ENCODE assay signal across 1 cellular context in the genomic region with DNA sequence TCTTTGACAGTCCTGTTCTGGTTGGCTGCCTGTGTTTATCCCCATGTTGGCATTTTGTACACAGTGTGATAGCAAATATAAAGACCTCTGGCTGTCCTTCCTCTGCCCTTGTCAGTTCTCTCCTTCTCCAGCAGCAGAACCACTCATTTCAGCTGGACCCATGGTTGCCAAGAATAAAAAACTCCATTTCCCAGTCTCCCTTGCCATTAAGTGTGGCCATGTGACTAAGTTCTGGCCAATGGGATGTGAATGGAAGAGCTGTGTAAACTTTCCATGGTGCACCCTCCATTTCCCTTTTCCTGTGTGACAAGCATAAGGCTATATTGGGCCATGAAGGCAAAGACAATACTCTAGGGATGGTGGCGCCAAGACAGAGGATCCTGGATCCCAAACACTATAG.
TF ChIP-seq lines count a peak whose summit lies in the region.

No MANE protein-coding gene starts in this region.

TF ChIP-seq in HepG2, 621 proteins besides CTCF, POLR2A, EP300 and RAD21 (continued from another document and continues in another):
- TF ChIP-seq, protein P1, sequence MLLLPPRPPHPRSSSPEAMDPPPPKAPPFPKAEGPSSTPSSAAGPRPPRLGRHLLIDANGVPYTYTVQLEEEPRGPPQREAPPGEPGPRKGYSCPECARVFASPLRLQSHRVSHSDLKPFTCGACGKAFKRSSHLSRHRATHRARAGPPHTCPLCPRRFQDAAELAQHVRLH (CRISPR knock-in tag; IDR thresholded peaks at IDR 0.05; ENCODE audit: borderline replicate concordance, low read depth), result no peak
- TF ChIP-seq, protein P2, sequence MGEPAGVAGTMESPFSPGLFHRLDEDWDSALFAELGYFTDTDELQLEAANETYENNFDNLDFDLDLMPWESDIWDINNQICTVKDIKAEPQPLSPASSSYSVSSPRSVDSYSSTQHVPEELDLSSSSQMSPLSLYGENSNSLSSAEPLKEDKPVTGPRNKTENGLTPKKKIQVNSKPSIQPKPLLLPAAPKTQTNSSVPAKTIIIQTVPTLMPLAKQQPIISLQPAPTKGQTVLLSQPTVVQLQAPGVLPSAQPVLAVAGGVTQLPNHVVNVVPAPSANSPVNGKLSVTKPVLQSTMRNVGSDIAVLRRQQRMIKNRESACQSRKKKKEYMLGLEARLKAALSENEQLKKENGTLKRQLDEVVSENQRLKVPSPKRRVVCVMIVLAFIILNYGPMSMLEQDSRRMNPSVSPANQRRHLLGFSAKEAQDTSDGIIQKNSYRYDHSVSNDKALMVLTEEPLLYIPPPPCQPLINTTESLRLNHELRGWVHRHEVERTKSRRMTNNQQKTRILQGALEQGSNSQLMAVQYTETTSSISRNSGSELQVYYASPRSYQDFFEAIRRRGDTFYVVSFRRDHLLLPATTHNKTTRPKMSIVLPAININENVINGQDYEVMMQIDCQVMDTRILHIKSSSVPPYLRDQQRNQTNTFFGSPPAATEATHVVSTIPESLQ (CRISPR knock-in tag; conservative IDR thresholded peaks at IDR 0.05), result no peak
- TF ChIP-seq ZNF589 (CRISPR knock-in tag; conservative IDR thresholded peaks at IDR 0.05) (no peak), KLF15 (CRISPR knock-in tag; IDR thresholded peaks at IDR 0.05; ENCODE audit: borderline replicate concordance) (no peak), MIXL1 (CRISPR knock-in tag; IDR thresholded peaks at IDR 0.05) (peak; percentile 90; the same call in 1 of the 2 replicates), ZNF121 (CRISPR knock-in tag; IDR thresholded peaks at IDR 0.05) (no peak), GABPA (IDR thresholded peaks at IDR 0.05; ENCODE audit: low read depth, low read length) (no peak; the same call in 1 of the 2 replicates), GABPA (CRISPR knock-in tag; IDR thresholded peaks at IDR 0.05; ENCODE audit: low read depth) (peak; percentile 86), NFKBIZ (CRISPR knock-in tag; IDR thresholded peaks at IDR 0.05) (no peak), RBFOX2 (IDR thresholded peaks at IDR 0.05; ENCODE audit: low read depth, low read length) (no peak), ZNF605 (CRISPR knock-in tag; IDR thresholded peaks at IDR 0.05) (no peak), RAD51 (IDR thresholded peaks at IDR 0.05; ENCODE audit: borderline replicate concordance) (peak; percentile 74; the same call in 1 of the 2 replicates), ATF1 (CRISPR knock-in tag; IDR thresholded peaks at IDR 0.05) (peak; percentile 79), ZNF451 (CRISPR knock-in tag; IDR thresholded peaks at IDR 0.05) (no peak), ZNF24 (IDR thresholded peaks at IDR 0.05) (no peak), NFYC (CRISPR knock-in tag; IDR thresholded peaks at IDR 0.05) (peak; percentile 95), ELF1 (CRISPR knock-in tag; IDR thresholded peaks at IDR 0.05) (peak; percentile 76), ZKSCAN8 (CRISPR knock-in tag; IDR thresholded peaks at IDR 0.05; ENCODE audit: borderline replicate concordance) (no peak), RELA (CRISPR knock-in tag; IDR thresholded peaks at IDR 0.05) (no peak), ZNF234 (CRISPR knock-in tag; conservative IDR thresholded peaks at IDR 0.05) (no peak), POLR2G (IDR thresholded peaks at IDR 0.05; ENCODE audit: low read depth, low read length) (no peak), TBX3 (IDR thresholded peaks at IDR 0.05; ENCODE audit: borderline replicate concordance) (no peak), ELF3 (CRISPR knock-in tag; IDR thresholded peaks at IDR 0.05) (0 out of 2 replicates have a peak, but pooled peaks have one; percentile 29), HOXA5 (CRISPR knock-in tag; IDR thresholded peaks at IDR 0.05) (no peak), ARHGAP35 (CRISPR knock-in tag; IDR thresholded peaks at IDR 0.05; ENCODE audit: borderline replicate concordance) (no peak), IKZF4 (CRISPR knock-in tag; IDR thresholded peaks at IDR 0.05; ENCODE audit: borderline replicate concordance, low read depth, not compliant biosample characterization) (no peak), ZNF615 (CRISPR knock-in tag; IDR thresholded peaks at IDR 0.05; ENCODE audit: borderline replicate concordance) (no peak), KLF12 (CRISPR knock-in tag; IDR thresholded peaks at IDR 0.05; ENCODE audit: borderline replicate concordance) (no peak), FOXO1 (CRISPR knock-in tag; IDR thresholded peaks at IDR 0.05) (no peak), HMG20B (CRISPR knock-in tag; conservative IDR thresholded peaks at IDR 0.05) (no peak), PLRG1 (conservative IDR thresholded peaks at IDR 0.05) (no peak), SMARCE1 (IDR thresholded peaks at IDR 0.05; ENCODE audit: borderline replicate concordance) (no peak), SUZ12 (IDR thresholded peaks at IDR 0.05; ENCODE audit: low read depth, low read length) (peak; percentile 54), SNAI1 (CRISPR knock-in tag; IDR thresholded peaks at IDR 0.05; ENCODE audit: borderline replicate concordance) (no peak), ZFP37 (CRISPR knock-in tag; IDR thresholded peaks at IDR 0.05; ENCODE audit: borderline replicate concordance) (no peak)
- TF ChIP-seq, protein P3, sequence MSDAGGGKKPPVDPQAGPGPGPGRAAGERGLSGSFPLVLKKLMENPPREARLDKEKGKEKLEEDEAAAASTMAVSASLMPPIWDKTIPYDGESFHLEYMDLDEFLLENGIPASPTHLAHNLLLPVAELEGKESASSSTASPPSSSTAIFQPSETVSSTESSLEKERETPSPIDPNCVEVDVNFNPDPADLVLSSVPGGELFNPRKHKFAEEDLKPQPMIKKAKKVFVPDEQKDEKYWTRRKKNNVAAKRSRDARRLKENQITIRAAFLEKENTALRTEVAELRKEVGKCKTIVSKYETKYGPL (CRISPR knock-in tag; IDR thresholded peaks at IDR 0.05), result no peak
- TF ChIP-seq, protein P4, sequence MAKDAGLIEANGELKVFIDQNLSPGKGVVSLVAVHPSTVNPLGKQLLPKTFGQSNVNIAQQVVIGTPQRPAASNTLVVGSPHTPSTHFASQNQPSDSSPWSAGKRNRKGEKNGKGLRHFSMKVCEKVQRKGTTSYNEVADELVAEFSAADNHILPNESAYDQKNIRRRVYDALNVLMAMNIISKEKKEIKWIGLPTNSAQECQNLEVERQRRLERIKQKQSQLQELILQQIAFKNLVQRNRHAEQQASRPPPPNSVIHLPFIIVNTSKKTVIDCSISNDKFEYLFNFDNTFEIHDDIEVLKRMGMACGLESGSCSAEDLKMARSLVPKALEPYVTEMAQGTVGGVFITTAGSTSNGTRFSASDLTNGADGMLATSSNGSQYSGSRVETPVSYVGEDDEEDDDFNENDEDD (CRISPR knock-in tag; IDR thresholded peaks at IDR 0.05; ENCODE audit: borderline replicate concordance), result no peak
- TF ChIP-seq, protein P5, sequence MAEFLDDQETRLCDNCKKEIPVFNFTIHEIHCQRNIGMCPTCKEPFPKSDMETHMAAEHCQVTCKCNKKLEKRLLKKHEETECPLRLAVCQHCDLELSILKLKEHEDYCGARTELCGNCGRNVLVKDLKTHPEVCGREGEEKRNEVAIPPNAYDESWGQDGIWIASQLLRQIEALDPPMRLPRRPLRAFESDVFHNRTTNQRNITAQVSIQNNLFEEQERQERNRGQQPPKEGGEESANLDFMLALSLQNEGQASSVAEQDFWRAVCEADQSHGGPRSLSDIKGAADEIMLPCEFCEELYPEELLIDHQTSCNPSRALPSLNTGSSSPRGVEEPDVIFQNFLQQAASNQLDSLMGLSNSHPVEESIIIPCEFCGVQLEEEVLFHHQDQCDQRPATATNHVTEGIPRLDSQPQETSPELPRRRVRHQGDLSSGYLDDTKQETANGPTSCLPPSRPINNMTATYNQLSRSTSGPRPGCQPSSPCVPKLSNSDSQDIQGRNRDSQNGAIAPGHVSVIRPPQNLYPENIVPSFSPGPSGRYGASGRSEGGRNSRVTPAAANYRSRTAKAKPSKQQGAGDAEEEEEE (CRISPR knock-in tag; IDR thresholded peaks at IDR 0.05; ENCODE audit: borderline replicate concordance), result no peak
- TF ChIP-seq, protein P6, sequence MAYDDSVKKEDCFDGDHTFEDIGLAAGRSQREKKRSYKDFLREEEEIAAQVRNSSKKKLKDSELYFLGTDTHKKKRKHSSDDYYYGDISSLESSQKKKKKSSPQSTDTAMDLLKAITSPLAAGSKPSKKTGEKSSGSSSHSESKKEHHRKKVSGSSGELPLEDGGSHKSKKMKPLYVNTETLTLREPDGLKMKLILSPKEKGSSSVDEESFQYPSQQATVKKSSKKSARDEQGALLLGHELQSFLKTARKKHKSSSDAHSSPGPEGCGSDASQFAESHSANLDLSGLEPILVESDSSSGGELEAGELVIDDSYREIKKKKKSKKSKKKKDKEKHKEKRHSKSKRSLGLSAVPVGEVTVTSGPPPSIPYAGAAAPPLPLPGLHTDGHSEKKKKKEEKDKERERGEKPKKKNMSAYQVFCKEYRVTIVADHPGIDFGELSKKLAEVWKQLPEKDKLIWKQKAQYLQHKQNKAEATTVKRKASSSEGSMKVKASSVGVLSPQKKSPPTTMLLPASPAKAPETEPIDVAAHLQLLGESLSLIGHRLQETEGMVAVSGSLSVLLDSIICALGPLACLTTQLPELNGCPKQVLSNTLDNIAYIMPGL (CRISPR knock-in tag; IDR thresholded peaks at IDR 0.05; ENCODE audit: borderline replicate concordance in 1 of 2, low read depth in 1 of 2), result no peak
- TF ChIP-seq, protein P7, sequence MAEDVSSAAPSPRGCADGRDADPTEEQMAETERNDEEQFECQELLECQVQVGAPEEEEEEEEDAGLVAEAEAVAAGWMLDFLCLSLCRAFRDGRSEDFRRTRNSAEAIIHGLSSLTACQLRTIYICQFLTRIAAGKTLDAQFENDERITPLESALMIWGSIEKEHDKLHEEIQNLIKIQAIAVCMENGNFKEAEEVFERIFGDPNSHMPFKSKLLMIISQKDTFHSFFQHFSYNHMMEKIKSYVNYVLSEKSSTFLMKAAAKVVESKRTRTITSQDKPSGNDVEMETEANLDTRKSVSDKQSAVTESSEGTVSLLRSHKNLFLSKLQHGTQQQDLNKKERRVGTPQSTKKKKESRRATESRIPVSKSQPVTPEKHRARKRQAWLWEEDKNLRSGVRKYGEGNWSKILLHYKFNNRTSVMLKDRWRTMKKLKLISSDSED (CRISPR knock-in tag; IDR thresholded peaks at IDR 0.05), result no peak
- TF ChIP-seq, protein P8, sequence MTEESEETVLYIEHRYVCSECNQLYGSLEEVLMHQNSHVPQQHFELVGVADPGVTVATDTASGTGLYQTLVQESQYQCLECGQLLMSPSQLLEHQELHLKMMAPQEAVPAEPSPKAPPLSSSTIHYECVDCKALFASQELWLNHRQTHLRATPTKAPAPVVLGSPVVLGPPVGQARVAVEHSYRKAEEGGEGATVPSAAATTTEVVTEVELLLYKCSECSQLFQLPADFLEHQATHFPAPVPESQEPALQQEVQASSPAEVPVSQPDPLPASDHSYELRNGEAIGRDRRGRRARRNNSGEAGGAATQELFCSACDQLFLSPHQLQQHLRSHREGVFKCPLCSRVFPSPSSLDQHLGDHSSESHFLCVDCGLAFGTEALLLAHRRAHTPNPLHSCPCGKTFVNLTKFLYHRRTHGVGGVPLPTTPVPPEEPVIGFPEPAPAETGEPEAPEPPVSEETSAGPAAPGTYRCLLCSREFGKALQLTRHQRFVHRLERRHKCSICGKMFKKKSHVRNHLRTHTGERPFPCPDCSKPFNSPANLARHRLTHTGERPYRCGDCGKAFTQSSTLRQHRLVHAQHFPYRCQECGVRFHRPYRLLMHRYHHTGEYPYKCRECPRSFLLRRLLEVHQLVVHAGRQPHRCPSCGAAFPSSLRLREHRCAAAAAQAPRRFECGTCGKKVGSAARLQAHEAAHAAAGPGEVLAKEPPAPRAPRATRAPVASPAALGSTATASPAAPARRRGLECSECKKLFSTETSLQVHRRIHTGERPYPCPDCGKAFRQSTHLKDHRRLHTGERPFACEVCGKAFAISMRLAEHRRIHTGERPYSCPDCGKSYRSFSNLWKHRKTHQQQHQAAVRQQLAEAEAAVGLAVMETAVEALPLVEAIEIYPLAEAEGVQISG (CRISPR knock-in tag; IDR thresholded peaks at IDR 0.05), result 0 out of 2 replicates have a peak, but pooled peaks have one; percentile 30
- TF ChIP-seq, protein P9, sequence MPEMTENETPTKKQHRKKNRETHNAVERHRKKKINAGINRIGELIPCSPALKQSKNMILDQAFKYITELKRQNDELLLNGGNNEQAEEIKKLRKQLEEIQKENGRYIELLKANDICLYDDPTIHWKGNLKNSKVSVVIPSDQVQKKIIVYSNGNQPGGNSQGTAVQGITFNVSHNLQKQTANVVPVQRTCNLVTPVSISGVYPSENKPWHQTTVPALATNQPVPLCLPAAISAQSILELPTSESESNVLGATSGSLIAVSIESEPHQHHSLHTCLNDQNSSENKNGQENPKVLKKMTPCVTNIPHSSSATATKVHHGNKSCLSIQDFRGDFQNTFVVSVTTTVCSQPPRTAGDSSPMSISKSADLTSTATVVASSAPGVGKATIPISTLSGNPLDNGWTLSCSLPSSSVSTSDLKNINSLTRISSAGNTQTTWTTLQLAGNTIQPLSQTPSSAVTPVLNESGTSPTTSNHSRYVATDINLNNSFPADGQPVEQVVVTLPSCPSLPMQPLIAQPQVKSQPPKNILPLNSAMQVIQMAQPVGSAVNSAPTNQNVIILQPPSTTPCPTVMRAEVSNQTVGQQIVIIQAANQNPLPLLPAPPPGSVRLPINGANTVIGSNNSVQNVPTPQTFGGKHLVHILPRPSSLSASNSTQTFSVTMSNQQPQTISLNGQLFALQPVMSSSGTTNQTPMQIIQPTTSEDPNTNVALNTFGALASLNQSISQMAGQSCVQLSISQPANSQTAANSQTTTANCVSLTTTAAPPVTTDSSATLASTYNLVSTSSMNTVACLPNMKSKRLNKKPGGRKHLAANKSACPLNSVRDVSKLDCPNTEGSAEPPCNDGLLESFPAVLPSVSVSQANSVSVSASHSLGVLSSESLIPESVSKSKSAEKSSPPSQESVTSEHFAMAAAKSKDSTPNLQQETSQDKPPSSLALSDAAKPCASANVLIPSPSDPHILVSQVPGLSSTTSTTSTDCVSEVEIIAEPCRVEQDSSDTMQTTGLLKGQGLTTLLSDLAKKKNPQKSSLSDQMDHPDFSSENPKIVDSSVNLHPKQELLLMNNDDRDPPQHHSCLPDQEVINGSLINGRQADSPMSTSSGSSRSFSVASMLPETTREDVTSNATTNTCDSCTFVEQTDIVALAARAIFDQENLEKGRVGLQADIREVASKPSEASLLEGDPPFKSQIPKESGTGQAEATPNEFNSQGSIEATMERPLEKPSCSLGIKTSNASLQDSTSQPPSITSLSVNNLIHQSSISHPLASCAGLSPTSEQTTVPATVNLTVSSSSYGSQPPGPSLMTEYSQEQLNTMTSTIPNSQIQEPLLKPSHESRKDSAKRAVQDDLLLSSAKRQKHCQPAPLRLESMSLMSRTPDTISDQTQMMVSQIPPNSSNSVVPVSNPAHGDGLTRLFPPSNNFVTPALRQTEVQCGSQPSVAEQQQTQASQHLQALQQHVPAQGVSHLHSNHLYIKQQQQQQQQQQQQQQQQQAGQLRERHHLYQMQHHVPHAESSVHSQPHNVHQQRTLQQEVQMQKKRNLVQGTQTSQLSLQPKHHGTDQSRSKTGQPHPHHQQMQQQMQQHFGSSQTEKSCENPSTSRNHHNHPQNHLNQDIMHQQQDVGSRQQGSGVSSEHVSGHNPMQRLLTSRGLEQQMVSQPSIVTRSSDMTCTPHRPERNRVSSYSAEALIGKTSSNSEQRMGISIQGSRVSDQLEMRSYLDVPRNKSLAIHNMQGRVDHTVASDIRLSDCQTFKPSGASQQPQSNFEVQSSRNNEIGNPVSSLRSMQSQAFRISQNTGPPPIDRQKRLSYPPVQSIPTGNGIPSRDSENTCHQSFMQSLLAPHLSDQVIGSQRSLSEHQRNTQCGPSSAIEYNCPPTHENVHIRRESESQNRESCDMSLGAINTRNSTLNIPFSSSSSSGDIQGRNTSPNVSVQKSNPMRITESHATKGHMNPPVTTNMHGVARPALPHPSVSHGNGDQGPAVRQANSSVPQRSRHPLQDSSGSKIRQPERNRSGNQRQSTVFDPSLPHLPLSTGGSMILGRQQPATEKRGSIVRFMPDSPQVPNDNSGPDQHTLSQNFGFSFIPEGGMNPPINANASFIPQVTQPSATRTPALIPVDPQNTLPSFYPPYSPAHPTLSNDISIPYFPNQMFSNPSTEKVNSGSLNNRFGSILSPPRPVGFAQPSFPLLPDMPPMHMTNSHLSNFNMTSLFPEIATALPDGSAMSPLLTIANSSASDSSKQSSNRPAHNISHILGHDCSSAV (CRISPR knock-in tag; IDR thresholded peaks at IDR 0.05; ENCODE audit: borderline replicate concordance), result no peak
